Comparison of ENCODE assay signal across 8 cellular contexts in the genomic region with DNA sequence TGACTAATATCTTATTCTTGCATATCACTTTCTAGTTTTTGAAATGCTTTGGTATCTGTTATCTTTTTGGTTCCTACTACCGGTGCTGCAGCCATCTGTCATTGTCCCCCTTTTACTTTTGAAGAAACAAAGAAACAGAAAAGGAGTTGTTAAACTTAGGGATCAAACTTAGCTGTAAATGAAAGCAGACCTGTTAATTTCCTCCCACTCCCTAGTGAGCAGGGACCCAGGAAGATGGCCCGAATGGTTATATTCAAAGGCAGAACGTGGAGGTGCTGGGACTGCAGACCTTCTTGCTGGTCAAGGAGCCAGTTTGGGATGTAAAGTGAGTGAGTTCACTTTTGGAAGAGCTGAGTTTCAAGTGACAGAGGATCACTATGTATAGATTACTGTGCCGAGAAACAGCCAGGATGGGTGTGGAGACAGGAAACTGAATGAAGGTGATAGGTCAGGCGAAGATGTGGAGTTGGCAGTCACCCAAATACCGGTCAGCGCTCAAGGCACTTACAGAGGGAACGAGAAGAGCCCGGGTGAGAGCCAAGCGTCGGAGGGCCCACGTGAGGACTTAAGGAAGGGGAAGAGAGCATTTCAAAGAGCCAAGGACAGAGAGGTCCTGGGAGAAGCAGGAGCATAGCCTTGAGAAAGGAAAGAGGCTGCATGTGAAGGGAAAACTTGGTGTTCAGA. TPM values are rescaled to one million over a fixed set of nuclear protein-coding genes. Genes with fewer than 3 reads are reported as not detected.
A peak's percentile ranks its signal among the peaks of the same experiment; 100 is the strongest.
DNase-seq lines count a peak whose midpoint lies in the region; ATAC-seq and TF ChIP-seq lines count a peak whose summit lies in the region.

No MANE protein-coding gene starts in this region.

- H3K79me2 ChIP-seq in smooth muscle cell (ENCODE audit: low read depth) = no peaks in the 10 kb centered on the region

- H3K27me3 ChIP-seq in right lobe of liver (no peaks in the 10 kb centered on the region), smooth muscle cell (ENCODE audit: low read depth) (no peaks in the 10 kb centered on the region)

- no peak overlapping the region for H3K9ac ChIP-seq in smooth muscle cell (ENCODE audit: low read depth)

- H3K27ac ChIP-seq in right lobe of liver = no peak overlapping the region
- no peak overlapping the region for H3K27ac ChIP-seq in smooth muscle cell (ENCODE audit: low read depth)
- no peak overlapping the region for H3K27ac ChIP-seq in coronary artery

- peak; percentile 59 for DNase-seq in GM12864 (ENCODE audit: low read depth)
- peak; percentile 83 for DNase-seq in RPMI8226
- DNase-seq in right lobe of liver = peak in 2 of 3 donors; percentile 22 to 47
- DNase-seq in NCI-H446 (lab: John Stamatoyannopoulos, UW) = no peak
- no peak for DNase-seq in smooth muscle cell (lab: John Stamatoyannopoulos, UW; ENCODE audit: unreplicated experiment)
- no peak for DNase-seq in coronary artery (ENCODE audit: low spot score)

- intact Hi-C loops in right lobe of liver (cut with DNase I) = no loop called here

- no peak for TF ChIP-seq POLR2A in right lobe of liver (IDR thresholded peaks at IDR 0.05)

- TF ChIP-seq CTCF in GM12864 (IDR thresholded peaks at IDR 0.05; ENCODE audit: low read depth, low read length, missing control alignments) (no peak), right lobe of liver (IDR thresholded peaks at IDR 0.05) (no peak), smooth muscle cell (IDR thresholded peaks at IDR 0.05; ENCODE audit: borderline replicate concordance, insufficient read depth, poor library complexity, severe bottlenecking) (no peak), coronary artery (IDR thresholded peaks at IDR 0.05) (no peak)

- H4K20me1 ChIP-seq in smooth muscle cell (ENCODE audit: low read depth) = no peaks in the 10 kb centered on the region

- H3K9me3 ChIP-seq in right lobe of liver (no peaks in the 10 kb centered on the region), smooth muscle cell (replicated peaks; ENCODE audit: low read depth) (no peaks in the 10 kb centered on the region)

- WGBS in right lobe of liver (ENCODE audit: insufficient coverage, low coverage, low lambda C conversion rate, missing lambda C conversion rate) = 27% methylated on average over 12 of the region's 12 CpGs
- WGBS in smooth muscle cell (ENCODE audit: low lambda C conversion rate) = 78% methylated on average over 12 of the region's 12 CpGs

- H3K36me3 ChIP-seq in right lobe of liver = no peaks in the 10 kb centered on the region
- H3K36me3 ChIP-seq in smooth muscle cell (ENCODE audit: low read depth) = no peaks in the 10 kb centered on the region

- H3K4me3 ChIP-seq in GM12864 (ENCODE audit: low read depth, low read length) (peak overlapping the region; percentile 23), right lobe of liver (no peak overlapping the region), smooth muscle cell (no peak overlapping the region), coronary artery (no peak overlapping the region)

- no peaks in the 10 kb centered on the region for H3F3A ChIP-seq in smooth muscle cell (ENCODE audit: low read depth)

- ATAC-seq in GM21737 (IDR thresholded peaks at IDR 0.05; ENCODE audit: unreplicated experiment) (peak; percentile 50), right lobe of liver (peak in 3 of 4 donors; percentile 18 to 47 (median 34)), HG02642 (IDR thresholded peaks at IDR 0.05; ENCODE audit: poor library complexity, unreplicated experiment) (no peak)

- no peak overlapping the region for H2AFZ ChIP-seq in smooth muscle cell (ENCODE audit: low read depth)

- no peak overlapping the region for H3K4me2 ChIP-seq in smooth muscle cell

- H3K4me1 ChIP-seq in right lobe of liver (no peaks in the 10 kb centered on the region), smooth muscle cell (ENCODE audit: low read depth) (no peaks in the 10 kb centered on the region)

RNA-seq across cellular contexts. Expression of a gene that starts 20.1 kb away (rescaled TPM):
- total RNA-seq in right lobe of liver (1 to 10 TPM in 4 of 6 experiments, under 1 TPM in 2; 0.50 to 2.2 (median 1.2) TPM), smooth muscle cell (1.1 and 1.7 TPM in 2 replicates)
- 0.40 and 1.1 TPM in 2 replicates for polyA plus RNA-seq in smooth muscle cell

Comparison
In these comparisons a context has a peak if more than half of its experiments do, and no peak if none do; other contexts are left out.
1. DNase-seq: peak in GM12864 (single experiment), RPMI8226 (single experiment) and right lobe of liver (2 of 3); none in NCI-H446 (0 of 2), smooth muscle cell (single experiment) and coronary artery (single experiment).